Comparison of ENCODE assay signal across 8 cellular contexts in the genomic region with DNA sequence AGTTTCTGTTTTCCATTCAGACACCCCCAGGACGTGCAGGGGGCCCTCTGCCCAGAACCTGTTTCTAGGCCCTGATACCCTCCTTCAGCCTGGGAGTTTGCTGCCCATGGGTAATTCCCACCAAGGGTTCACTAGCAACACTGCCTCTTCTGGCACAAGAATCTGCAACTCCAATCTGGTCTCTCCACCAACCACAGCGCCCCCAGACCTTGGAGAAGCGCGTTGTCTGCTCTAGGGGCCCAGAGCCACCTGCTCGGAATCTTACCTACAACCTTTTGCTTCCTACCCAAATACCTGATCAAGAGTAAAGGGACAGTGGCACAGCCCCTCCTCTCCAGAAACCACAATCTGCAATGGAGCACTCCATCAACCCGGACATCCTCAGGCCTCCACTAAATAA. TPM values are rescaled to one million over a fixed set of nuclear protein-coding genes. Genes with fewer than 3 reads are reported as not detected.
A peak's percentile ranks its signal among the peaks of the same experiment; 100 is the strongest.
DNase-seq lines count a peak whose midpoint lies in the region; ATAC-seq lines count a peak whose summit lies in the region.

No MANE protein-coding gene starts in this region.

- WGBS in neuronal stem cell (ENCODE audit: extremely low coverage in 2 of 2, insufficient read length in 2 of 2, insufficient replicate concordance in 1 of 2), 2 donors: no CpG with 5 or more reads among the region's 6 CpGs

- peaks cover 20% of the 10 kb centered on the region for H3K36me3 ChIP-seq in CD4-positive, alpha-beta memory T cell (ENCODE audit: insufficient read depth, low read length)
- H3K36me3 ChIP-seq in neuronal stem cell (replicated peaks in 1 of 2; ENCODE audit: control insufficient read depth in 2 of 2, insufficient read depth in 2 of 2, low read length in 2 of 2): peaks cover 27 to 45% of the 10 kb centered on the region in 2 donors

- peaks cover 25% of the 10 kb centered on the region for H3K4me1 ChIP-seq in CD4-positive, alpha-beta memory T cell (ENCODE audit: insufficient read depth, low read length)
- peaks cover 0 to 6% of the 10 kb centered on the region in 2 donors for H3K4me1 ChIP-seq in neuronal stem cell (ENCODE audit: control insufficient read depth in 2 of 2, insufficient read depth in 1 of 2, low read depth in 1 of 2, low read length in 2 of 2)

- no peak overlapping the region for H2BK15ac ChIP-seq in neuronal stem cell (ENCODE audit: low read length)

- H3K9me3 Mint-ChIP-seq in CD4-positive, alpha-beta memory T cell: peaks cover 9 to 82% (median 59%) of the 10 kb centered on the region in 8 donors
- H3K9me3 Mint-ChIP-seq in effector memory CD8-positive, alpha-beta T cell: peaks cover 14 to 40% of the 10 kb centered on the region in 2 donors

- H3K4me3 ChIP-seq in CD4-positive, alpha-beta memory T cell (ENCODE audit: low read length in 2 of 2): peak overlapping the region; percentile 89 to 95
- H3K4me3 ChIP-seq in neuronal stem cell (ENCODE audit: low read length in 2 of 2): peak overlapping the region; percentile 65 to 96

- no peaks in the 10 kb centered on the region for H3K27me3 ChIP-seq in CD4-positive, alpha-beta memory T cell (ENCODE audit: insufficient read depth, low read length)
- H3K27me3 ChIP-seq in neuronal stem cell (ENCODE audit: control insufficient read depth in 3 of 3, insufficient read depth in 3 of 3, low read depth in 1 of 3, low read length in 3 of 3): no peaks in the 10 kb centered on the region

- peaks cover 0 to 4% of the 10 kb centered on the region in 2 donors for H3K27me3 Mint-ChIP-seq in CD4-positive, alpha-beta memory T cell
- peaks cover 9 to 11% of the 10 kb centered on the region in 2 donors for H3K27me3 Mint-ChIP-seq in effector memory CD8-positive, alpha-beta T cell

- intact Hi-C loops in CD4-positive, alpha-beta memory T cell (cut with micrococcal nuclease): no loop called here

- DNase-seq in CD4-positive, alpha-beta memory T cell: no peak
- DNase-seq in NCI-H69 (lab: John Stamatoyannopoulos, UW) (peak; percentile 31), neuronal stem cell (ENCODE audit: low spot score) (no peak), NCI-H1105 (lab: John Stamatoyannopoulos, UW) (no peak), NCI-H2196 treated with DMSO at 0.1 percent for 48 hours (lab: John Stamatoyannopoulos, UW; ENCODE audit: unreplicated experiment) (no peak)
- no peak for DNase-seq in effector memory CD8-positive, alpha-beta T cell
- no peak for DNase-seq in stimulated activated naive CD4-positive, alpha-beta T cell treated with Interleukin-2 at 50 U/mL for 16 hours (lab: John Stamatoyannopoulos, UW)

- H3K4me3 Mint-ChIP-seq in CD4-positive, alpha-beta memory T cell: peak overlapping the region; percentile 94 to 97 (median 96)
- H3K4me3 Mint-ChIP-seq in effector memory CD8-positive, alpha-beta T cell: peak overlapping the region; percentile 93 to 96

- H4K91ac ChIP-seq in neuronal stem cell (ENCODE audit: low read depth, low read length, poor library complexity): no peak overlapping the region

- H3K18ac ChIP-seq in neuronal stem cell (ENCODE audit: low read length): peak overlapping the region; percentile 98

- CTCF ChIA-PET in CD4-positive, alpha-beta memory T cell (lab: Charles Lee; ENCODE audit: partially characterized antibody): interaction anchor here (1.4 kb wide), 1 partner anchor 831 kb away, joined by 3 read pairs; no protein-coding TSS in a partner anchor

- H2BK12ac ChIP-seq in neuronal stem cell (ENCODE audit: low read length): no peak overlapping the region

- peak overlapping the region; percentile 68 for H3K4me2 ChIP-seq in neuronal stem cell (ENCODE audit: insufficient read depth, low read length, poor library complexity, severe bottlenecking)

- peak overlapping the region; percentile 9 for H2BK120ac ChIP-seq in neuronal stem cell (ENCODE audit: low read depth, low read length)

- no peak overlapping the region for H4K8ac ChIP-seq in neuronal stem cell (ENCODE audit: low read depth, low read length)

- peak overlapping the region; percentile 97 for H2BK5ac ChIP-seq in neuronal stem cell (ENCODE audit: low read length)

- H3K23ac ChIP-seq in neuronal stem cell (ENCODE audit: low read depth, low read length, poor library complexity): peak overlapping the region; percentile 86

- no peak overlapping the region for H3K14ac ChIP-seq in neuronal stem cell (ENCODE audit: low read length)

- H3K27ac ChIP-seq in CD4-positive, alpha-beta memory T cell (ENCODE audit: low read depth, low read length): peak overlapping the region; percentile 67
- H3K27ac ChIP-seq in neuronal stem cell (replicated peaks; ENCODE audit: low read length): peak overlapping the region; percentile 78

- POLR2A ChIA-PET in CD4-positive, alpha-beta memory T cell (lab: Charles Lee; ENCODE audit: partially characterized antibody): interaction anchor here (1.0 to 2.1 kb wide), 8 partner anchors 8 to 564 kb away, joined by 3 to 10 read pairs (median 5); partner anchors contain the start of genes ZNF226, ZNF227, ZNF230 and ZNF235

- no peak overlapping the region for H3K4ac ChIP-seq in neuronal stem cell (ENCODE audit: low read length)

- H3K9ac ChIP-seq in neuronal stem cell (ENCODE audit: low read depth, low read length, poor library complexity): peak overlapping the region; percentile 89

- H2AK5ac ChIP-seq in neuronal stem cell (ENCODE audit: low read depth, low read length): peak overlapping the region; percentile 87

- H3K79me1 ChIP-seq in neuronal stem cell (ENCODE audit: low read depth, low read length): peaks cover 26% of the 10 kb centered on the region

- peak overlapping the region; percentile 86 to 96 (median 93) for H3K27ac Mint-ChIP-seq in CD4-positive, alpha-beta memory T cell
- H3K27ac Mint-ChIP-seq in effector memory CD8-positive, alpha-beta T cell: peak overlapping the region; percentile 96

- peaks cover 5 to 33% of the 10 kb centered on the region in 2 donors for H3K9me3 ChIP-seq in CD4-positive, alpha-beta memory T cell (ENCODE audit: control insufficient read depth in 1 of 2, low read length in 2 of 2)
- H3K9me3 ChIP-seq in neuronal stem cell (replicated peaks in 1 of 2; ENCODE audit: control insufficient read depth in 2 of 2, insufficient read depth in 1 of 2, low read depth in 1 of 2, low read length in 2 of 2): peaks cover 37 to 54% of the 10 kb centered on the region in 2 donors

- peaks cover 58 to 67% of the 10 kb centered on the region in 2 donors for H3K36me3 Mint-ChIP-seq in CD4-positive, alpha-beta memory T cell
- H3K36me3 Mint-ChIP-seq in effector memory CD8-positive, alpha-beta T cell (ENCODE audit: insufficient read depth): peaks cover 37% of the 10 kb centered on the region

- no peak for ATAC-seq in effector memory CD8-positive, alpha-beta T cell (replicated peaks)
- ATAC-seq in GM21515 (IDR thresholded peaks at IDR 0.05; ENCODE audit: unreplicated experiment): no peak

- peak overlapping the region; percentile 94 for H2AFZ ChIP-seq in neuronal stem cell (ENCODE audit: low read length)

- peaks cover 16 to 46% (median 34%) of the 10 kb centered on the region in 4 donors for H3K4me1 Mint-ChIP-seq in CD4-positive, alpha-beta memory T cell
- H3K4me1 Mint-ChIP-seq in effector memory CD8-positive, alpha-beta T cell (ENCODE audit: low read depth in 2 of 2): peaks cover 36 to 43% of the 10 kb centered on the region in 2 donors

RNA-seq across cellular contexts. Expression of gene ZNF180, which starts 0.8 kb away (rescaled TPM):
- total RNA-seq in CD4-positive, alpha-beta memory T cell: 10 to 100 TPM; 17.1 to 18.0 TPM
- polyA plus RNA-seq in CD4-positive, alpha-beta memory T cell: 10 to 100 TPM in 1 of 2 donors, 1 to 10 TPM in 1; 5.2 to 10.8 TPM
- 5.1 TPM for polyA plus RNA-seq in neuronal stem cell (2013, experiment 1 of 2)
- polyA plus RNA-seq in neuronal stem cell (2013, experiment 2 of 2): 5.3 TPM

RNA-seq across cellular contexts. Expression of gene CEACAM20, which starts 29.9 kb away (rescaled TPM):
- total RNA-seq in CD4-positive, alpha-beta memory T cell: not detected
- polyA plus RNA-seq in CD4-positive, alpha-beta memory T cell: not detected
- not detected for polyA plus RNA-seq in neuronal stem cell (2013, experiment 1 of 2)
- polyA plus RNA-seq in neuronal stem cell (2013, experiment 2 of 2): not detected

RNA-seq across cellular contexts. Expression of gene ZNF229, which starts 51.3 kb away (rescaled TPM):
- total RNA-seq in CD4-positive, alpha-beta memory T cell: under 1 TPM; 0.58 to 0.69 TPM
- polyA plus RNA-seq in CD4-positive, alpha-beta memory T cell: 1 to 10 TPM in 1 of 2 donors, under 1 TPM in 1; 0.16 to 1.6 TPM
- polyA plus RNA-seq in neuronal stem cell (2013, experiment 1 of 2): 5.5 TPM
- polyA plus RNA-seq in neuronal stem cell (2013, experiment 2 of 2): 6.2 TPM
